1 cellular context compared by ENCODE assay signal in the genomic region with DNA sequence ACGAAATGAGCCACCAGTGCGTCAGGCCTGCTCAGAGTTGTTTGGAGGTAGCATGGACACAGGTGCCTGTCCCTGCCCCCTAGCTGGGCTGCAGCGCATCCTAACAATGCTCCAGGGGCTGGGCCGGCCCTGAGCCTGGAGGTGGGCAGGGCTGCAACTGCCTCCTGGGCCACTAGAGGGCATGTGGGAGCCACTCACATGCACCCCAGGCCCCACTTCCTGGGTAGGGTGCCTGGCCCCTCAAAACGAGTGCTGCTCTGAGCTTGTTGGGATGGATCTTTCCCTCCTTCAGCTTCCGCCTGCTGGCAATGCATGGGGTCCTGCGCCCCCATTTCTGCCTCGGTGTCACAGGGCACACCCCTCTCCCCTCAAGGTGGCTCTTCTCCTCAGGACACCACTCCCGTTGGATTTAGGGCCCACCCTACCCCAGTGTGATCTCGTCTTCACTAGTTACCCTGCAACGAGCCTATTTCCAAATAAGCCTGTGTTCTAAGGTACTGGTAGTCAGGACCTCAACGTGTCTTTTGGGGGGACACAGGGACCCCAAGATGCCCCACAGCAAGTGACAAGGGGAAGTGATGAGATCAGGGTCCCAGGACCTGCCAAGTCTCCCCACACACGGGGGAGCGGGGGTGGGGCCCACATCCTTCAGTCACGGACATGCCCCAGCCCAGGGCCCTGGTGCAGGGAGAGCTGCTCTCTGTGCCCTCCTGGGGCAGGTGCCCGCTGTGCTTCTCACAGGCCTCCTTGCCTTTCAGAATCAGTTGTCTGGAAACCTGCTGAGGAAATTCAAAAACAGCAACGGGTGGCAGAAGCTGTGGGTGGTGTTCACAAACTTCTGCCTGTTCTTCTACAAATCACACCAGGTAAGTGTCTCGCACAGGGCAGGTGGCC.
TF ChIP-seq lines count a peak whose summit lies in the region.

No MANE protein-coding gene starts in this region.

TF ChIP-seq in HEK293, 187 proteins besides CTCF, POLR2A, EP300 and RAD21 (continued from another document):
- TF ChIP-seq, protein P1, sequence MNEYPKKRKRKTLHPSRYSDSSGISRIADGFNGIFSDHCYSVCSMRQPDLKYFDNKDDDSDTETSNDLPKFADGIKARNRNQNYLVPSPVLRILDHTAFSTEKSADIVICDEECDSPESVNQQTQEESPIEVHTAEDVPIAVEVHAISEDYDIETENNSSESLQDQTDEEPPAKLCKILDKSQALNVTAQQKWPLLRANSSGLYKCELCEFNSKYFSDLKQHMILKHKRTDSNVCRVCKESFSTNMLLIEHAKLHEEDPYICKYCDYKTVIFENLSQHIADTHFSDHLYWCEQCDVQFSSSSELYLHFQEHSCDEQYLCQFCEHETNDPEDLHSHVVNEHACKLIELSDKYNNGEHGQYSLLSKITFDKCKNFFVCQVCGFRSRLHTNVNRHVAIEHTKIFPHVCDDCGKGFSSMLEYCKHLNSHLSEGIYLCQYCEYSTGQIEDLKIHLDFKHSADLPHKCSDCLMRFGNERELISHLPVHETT (tag by site-specific recombination; IDR thresholded peaks at IDR 0.05) = 0 out of 2 replicates have a peak, but pooled peaks have one; percentile 48
- TF ChIP-seq ZNF423 (tag by site-specific recombination; IDR thresholded peaks at IDR 0.05) (0 out of 2 replicates have a peak, but pooled peaks have one; percentile 6), KLF9 (tag by site-specific recombination; IDR thresholded peaks at IDR 0.05; ENCODE audit: low read depth) (peak; percentile 75), ZNF561 (tag by site-specific recombination; IDR thresholded peaks at IDR 0.05; ENCODE audit: borderline replicate concordance) (0 out of 2 replicates have a peak, but pooled peaks have one; percentile 32), ZNF416 (tag by site-specific recombination; IDR thresholded peaks at IDR 0.05) (no peak), ZNF341 (tag by site-specific recombination; IDR thresholded peaks at IDR 0.05; ENCODE audit: low read depth) (peak; percentile 88), ZNF324 (tag by site-specific recombination; IDR thresholded peaks at IDR 0.05) (no peak), ZNF473 (tag by site-specific recombination; IDR thresholded peaks at IDR 0.05) (no peak), RBAK (tag by site-specific recombination; IDR thresholded peaks at IDR 0.05) (no peak), TRIM28 (IDR thresholded peaks at IDR 0.05; ENCODE audit: borderline replicate concordance, low read length) (no peak)
TF ChIP-seq in HEK293: peak in this region for 29.
